ENCODE assay signal across 8 cellular contexts in the genomic region with DNA sequence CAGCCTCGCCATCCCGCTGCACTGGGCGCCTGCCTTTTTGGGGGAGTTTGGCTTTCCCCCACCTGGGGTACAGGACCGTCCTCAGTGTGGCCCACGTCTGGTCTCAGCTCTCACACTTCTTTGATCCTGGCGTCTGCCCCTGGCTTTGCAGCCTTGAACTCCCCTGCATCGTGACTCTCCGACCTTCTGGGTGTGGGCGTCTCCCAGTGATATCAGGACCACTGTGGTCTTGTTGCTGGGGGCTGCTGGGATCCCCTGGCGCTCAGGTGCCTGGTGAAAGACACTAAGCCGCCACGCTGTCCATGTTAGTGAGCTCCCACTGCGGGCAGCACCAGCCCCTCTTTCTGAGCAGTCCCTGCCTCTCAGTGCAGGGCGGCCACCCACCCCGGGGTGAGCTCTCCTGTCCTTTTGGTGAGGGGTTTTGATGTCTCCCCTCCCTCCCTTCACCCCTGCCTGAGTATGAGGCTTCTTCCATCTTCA. TPM values are rescaled to one million over a fixed set of nuclear protein-coding genes. Genes with fewer than 3 reads are reported as not detected.
A peak's percentile ranks its signal among the peaks of the same experiment; 100 is the strongest.
DNase-seq lines count a peak whose midpoint lies in the region; ATAC-seq and TF ChIP-seq lines count a peak whose summit lies in the region.

No MANE protein-coding gene starts in this region.

- H3K9me3 Mint-ChIP-seq in activated T-helper 17 cell treated with anti-CD3 and anti-CD28 coated beads, Interleukin-2, amount 50 U/mL, for 72 hours, result no peaks in the 10 kb centered on the region
- no peaks in the 10 kb centered on the region for H3K9me3 Mint-ChIP-seq in stimulated activated memory B cell treated with anti-CD40 and anti-IgM and Interleukin-4, amounts not matched to agents 10 μg/mL and 1 μg/mL and 100 μg/mL, for 72 hours

- ATAC-seq in activated T-helper 17 cell treated with anti-CD3 and anti-CD28 coated beads, Interleukin-2, amount 50 U/mL, for 72 hours (replicated peaks), result no peak
- no peak for ATAC-seq in stimulated activated memory B cell treated with anti-CD40 and anti-IgM and Interleukin-4, amounts not matched to agents 10 μg/mL and 1 μg/mL and 100 μg/mL, for 72 hours
- ATAC-seq in foreskin keratinocyte (no peak), GM21390 (IDR thresholded peaks at IDR 0.05; ENCODE audit: unreplicated experiment) (no peak), HG03520 (IDR thresholded peaks at IDR 0.05; ENCODE audit: unreplicated experiment) (no peak), GM18907 (IDR thresholded peaks at IDR 0.05; ENCODE audit: unreplicated experiment) (no peak)

- H3K4me3 ChIP-seq in HUES64 (ENCODE audit: low read length), result peak overlapping the region; percentile 73
- peak overlapping the region; percentile 68 for H3K4me3 ChIP-seq in iPS-18a (ENCODE audit: low read length)

- H3K9ac ChIP-seq in HUES64 (ENCODE audit: low read depth, low read length) (peak overlapping the region; percentile 92; the same call in 1 of the 2 replicates), iPS-18a (ENCODE audit: low read length) (peak overlapping the region; percentile 92)

- no peaks in the 10 kb centered on the region for H3K27me3 ChIP-seq in HUES64 (ENCODE audit: insufficient read depth, low read length)
- H3K27me3 ChIP-seq in iPS-18a (ENCODE audit: control insufficient read depth, insufficient read depth, low read length), result no peaks in the 10 kb centered on the region
- H3K27me3 ChIP-seq in foreskin keratinocyte, result no peaks in the 10 kb centered on the region

- H3K9me3 ChIP-seq in HUES64 (ENCODE audit: insufficient read depth, low read depth, low read length) (no peaks in the 10 kb centered on the region), iPS-18a (ENCODE audit: control insufficient read depth, low read depth, low read length) (no peaks in the 10 kb centered on the region)

- peak overlapping the region; percentile 95 for H3K27ac Mint-ChIP-seq in activated T-helper 17 cell treated with anti-CD3 and anti-CD28 coated beads, Interleukin-2, amount 50 U/mL, for 72 hours
- H3K27ac Mint-ChIP-seq in stimulated activated memory B cell treated with anti-CD40 and anti-IgM and Interleukin-4, amounts not matched to agents 10 μg/mL and 1 μg/mL and 100 μg/mL, for 72 hours, result peak overlapping the region; percentile 97

- DNase-seq in foreskin keratinocyte, result no peak

- peaks cover 56% of the 10 kb centered on the region for H3K36me3 Mint-ChIP-seq in activated T-helper 17 cell treated with anti-CD3 and anti-CD28 coated beads, Interleukin-2, amount 50 U/mL, for 72 hours (ENCODE audit: low read depth)
- H3K36me3 Mint-ChIP-seq in stimulated activated memory B cell treated with anti-CD40 and anti-IgM and Interleukin-4, amounts not matched to agents 10 μg/mL and 1 μg/mL and 100 μg/mL, for 72 hours, result peaks cover 41% of the 10 kb centered on the region

- H3K4me1 ChIP-seq in HUES64 (ENCODE audit: insufficient read depth, low read length) (no peaks in the 10 kb centered on the region), iPS-18a (ENCODE audit: control insufficient read depth, low read depth, low read length) (peaks cover 6% of the 10 kb centered on the region), foreskin keratinocyte (peaks cover 11% of the 10 kb centered on the region)

- TF ChIP-seq CTCF in foreskin keratinocyte (conservative IDR thresholded peaks at IDR 0.05), result no peak

- H3K36me3 ChIP-seq in HUES64 (ENCODE audit: insufficient read depth, low read length) (peaks cover 44% of the 10 kb centered on the region), iPS-18a (ENCODE audit: control insufficient read depth, low read depth, low read length) (peaks cover 26% of the 10 kb centered on the region)

- H3K27me3 Mint-ChIP-seq in activated T-helper 17 cell treated with anti-CD3 and anti-CD28 coated beads, Interleukin-2, amount 50 U/mL, for 72 hours, result no peaks in the 10 kb centered on the region
- H3K27me3 Mint-ChIP-seq in stimulated activated memory B cell treated with anti-CD40 and anti-IgM and Interleukin-4, amounts not matched to agents 10 μg/mL and 1 μg/mL and 100 μg/mL, for 72 hours, result no peaks in the 10 kb centered on the region

- H3K27ac ChIP-seq in HUES64 (ENCODE audit: low read depth, low read length) (no peak overlapping the region), iPS-18a (ENCODE audit: low read length) (no peak overlapping the region), foreskin keratinocyte (no peak overlapping the region)

- 61% methylated on average over 15 of the region's 15 CpGs for WGBS in HUES64

- H3K4me1 Mint-ChIP-seq in activated T-helper 17 cell treated with anti-CD3 and anti-CD28 coated beads, Interleukin-2, amount 50 U/mL, for 72 hours, result peaks cover 21% of the 10 kb centered on the region
- H3K4me1 Mint-ChIP-seq in stimulated activated memory B cell treated with anti-CD40 and anti-IgM and Interleukin-4, amounts not matched to agents 10 μg/mL and 1 μg/mL and 100 μg/mL, for 72 hours, result peaks cover 56% of the 10 kb centered on the region

- H3K4me3 Mint-ChIP-seq in activated T-helper 17 cell treated with anti-CD3 and anti-CD28 coated beads, Interleukin-2, amount 50 U/mL, for 72 hours, result peak overlapping the region; percentile 91
- H3K4me3 Mint-ChIP-seq in stimulated activated memory B cell treated with anti-CD40 and anti-IgM and Interleukin-4, amounts not matched to agents 10 μg/mL and 1 μg/mL and 100 μg/mL, for 72 hours, result peak overlapping the region; percentile 90

RNA-seq across cellular contexts. Expression of a gene that starts 1.3 kb away (rescaled TPM):
- polyA plus RNA-seq in HUES64 (2013, experiment 1 of 2), result 64.6 TPM
- polyA plus RNA-seq in HUES64 (2013, experiment 2 of 2), result 62.3 TPM
- 10 to 100 TPM; 51.4 to 61.4 TPM for total RNA-seq in activated T-helper 17 cell treated with anti-CD3 and anti-CD28 coated beads, Interleukin-2, amount 50 U/mL, for 72 hours
- 24.5 and 26.0 TPM in 2 replicates for total RNA-seq in foreskin keratinocyte
- polyA plus RNA-seq in foreskin keratinocyte, result 37.8 TPM in 2 replicates

RNA-seq across cellular contexts. Expression of a gene that starts 20.7 kb away (rescaled TPM):
- 4.8 TPM for polyA plus RNA-seq in HUES64 (2013, experiment 1 of 2)
- 6.1 TPM for polyA plus RNA-seq in HUES64 (2013, experiment 2 of 2)
- 1 to 10 TPM; 2.8 to 3.8 TPM for total RNA-seq in activated T-helper 17 cell treated with anti-CD3 and anti-CD28 coated beads, Interleukin-2, amount 50 U/mL, for 72 hours
- total RNA-seq in foreskin keratinocyte, result 7.8 and 9.7 TPM in 2 replicates
- 11.7 and 12.3 TPM in 2 replicates for polyA plus RNA-seq in foreskin keratinocyte

RNA-seq across cellular contexts. Expression of a gene that starts 23.3 kb away (rescaled TPM):
- 55.5 TPM for polyA plus RNA-seq in HUES64 (2013, experiment 1 of 2)
- polyA plus RNA-seq in HUES64 (2013, experiment 2 of 2), result 58.1 TPM
- total RNA-seq in activated T-helper 17 cell treated with anti-CD3 and anti-CD28 coated beads, Interleukin-2, amount 50 U/mL, for 72 hours, result 10 to 100 TPM; 56.4 to 99.2 TPM
- 64.8 and 71.7 TPM in 2 replicates for total RNA-seq in foreskin keratinocyte
- 69.0 and 71.2 TPM in 2 replicates for polyA plus RNA-seq in foreskin keratinocyte

RNA-seq across cellular contexts. Expression of a gene that starts 23.4 kb away (rescaled TPM):
- polyA plus RNA-seq in HUES64 (2013, experiment 1 of 2), result 15.0 TPM
- polyA plus RNA-seq in HUES64 (2013, experiment 2 of 2), result 16.4 TPM
- 10 to 100 TPM; 31.4 to 47.3 TPM for total RNA-seq in activated T-helper 17 cell treated with anti-CD3 and anti-CD28 coated beads, Interleukin-2, amount 50 U/mL, for 72 hours
- 15.6 and 16.0 TPM in 2 replicates for total RNA-seq in foreskin keratinocyte
- 20.9 and 22.1 TPM in 2 replicates for polyA plus RNA-seq in foreskin keratinocyte

RNA-seq across cellular contexts. Expression of a gene that starts 34.1 kb away (rescaled TPM):
- 1.00 TPM for polyA plus RNA-seq in HUES64 (2013, experiment 1 of 2)
- polyA plus RNA-seq in HUES64 (2013, experiment 2 of 2), result 0.89 TPM
- total RNA-seq in activated T-helper 17 cell treated with anti-CD3 and anti-CD28 coated beads, Interleukin-2, amount 50 U/mL, for 72 hours, result 1 to 10 TPM; 1.0 to 1.1 TPM
- 7.2 and 13.2 TPM in 2 replicates for total RNA-seq in foreskin keratinocyte
- polyA plus RNA-seq in foreskin keratinocyte, result 12.0 and 20.8 TPM in 2 replicates
